ENCODE assay signal across 14 cellular contexts in the genomic region with DNA sequence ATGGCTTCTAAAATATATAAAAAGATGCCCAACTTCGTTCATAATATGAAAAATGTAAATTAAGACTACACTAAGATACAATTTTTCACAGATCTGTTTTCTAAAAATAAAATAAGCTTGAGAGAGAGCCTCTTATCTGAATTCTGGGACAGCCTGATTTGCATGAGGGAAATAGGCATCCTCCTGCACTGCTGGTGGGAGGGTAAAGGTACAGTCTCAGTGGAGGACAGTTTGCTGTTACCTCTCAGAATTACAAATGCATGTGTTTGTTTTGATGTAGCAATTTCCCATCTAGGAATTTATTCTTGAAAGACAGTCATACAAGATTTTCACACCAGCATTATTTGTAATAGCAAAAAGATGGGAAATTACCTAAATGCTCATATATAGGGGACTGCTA.
DNase-seq lines count a peak whose midpoint lies in the region; ATAC-seq, FAIRE-seq and TF ChIP-seq lines count a peak whose summit lies in the region.
"Had no signal": no experiment of that assay in that cellular context is flagged by ENCODE, and none has a peak within 500 bp of the region (broad histone marks: within the 10 kb centered on the region; RNA-seq: fewer than 3 reads in every experiment).

No MANE protein-coding gene starts in this region.

- H3K27ac Mint-ChIP-seq in CD14-positive monocyte = peak overlapping the region in 6 of 7 donors; percentile 6 to 92 (median 76)
- peak overlapping the region; percentile 46 to 87 (median 64) for H3K27ac Mint-ChIP-seq in IgD-negative memory B cell
- peak overlapping the region in 9 of 10 donors; percentile 47 to 94 (median 88) for H3K27ac Mint-ChIP-seq in naive thymus-derived CD8-positive, alpha-beta T cell

- H3K4me1 ChIP-seq in kidney (ENCODE audit: control insufficient read depth in 1 of 2, insufficient read depth in 1 of 2, low read depth in 1 of 2, low read length in 2 of 2) = peaks cover 6 to 10% of the 10 kb centered on the region in 2 donors

- no peaks in the 10 kb centered on the region for H3K36me3 ChIP-seq in kidney (ENCODE audit: control insufficient read depth in 1 of 2, insufficient read depth in 2 of 2, low read length in 2 of 2)
- H3K36me3 ChIP-seq: heart right ventricle, stomach had no signal

- intact Hi-C loops in CD14-positive monocyte (cut with micrococcal nuclease) (loop anchor here (5.0 to 10.0 kb wide), 4 partner anchors 75 to 463 kb away; partner anchors contain the start of genes ZSWIM6 (in 2 of the 2), ERCC8 (in 1 of the 2), NDUFAF2 (in 1 of the 2) and SMIM15 (in 1 of the 2)), kidney (cut with DNase I) (no loop called here)

- no peak overlapping the region for H3K4me3 ChIP-seq in kidney (ENCODE audit: low read length in 2 of 2)

- no peaks in the 10 kb centered on the region for H3K9me3 ChIP-seq in kidney (ENCODE audit: control insufficient read depth in 1 of 2, low read length in 2 of 2)
- H3K9me3 ChIP-seq: heart right ventricle, SK-N-SH, stomach had no signal

- peaks cover 5 to 8% of the 10 kb centered on the region in 2 donors for H3K36me3 Mint-ChIP-seq in CD14-positive monocyte
- no peaks in the 10 kb centered on the region for H3K36me3 Mint-ChIP-seq in IgD-negative memory B cell
- no peaks in the 10 kb centered on the region for H3K36me3 Mint-ChIP-seq in naive thymus-derived CD8-positive, alpha-beta T cell

- no peaks in the 10 kb centered on the region for H3K27me3 Mint-ChIP-seq in CD14-positive monocyte (ENCODE audit: low read depth in 3 of 3)
- H3K27me3 Mint-ChIP-seq in IgD-negative memory B cell = no peaks in the 10 kb centered on the region
- H3K27me3 Mint-ChIP-seq in naive thymus-derived CD8-positive, alpha-beta T cell = peaks cover 0 to 2% (median 0%) of the 10 kb centered on the region in 5 donors

- peaks cover 34% of the 10 kb centered on the region for H3K4me1 Mint-ChIP-seq in CD14-positive monocyte
- peaks cover 26 to 32% (median 30%) of the 10 kb centered on the region in 3 donors for H3K4me1 Mint-ChIP-seq in IgD-negative memory B cell
- H3K4me1 Mint-ChIP-seq in naive thymus-derived CD8-positive, alpha-beta T cell = peaks cover 10 to 50% (median 30%) of the 10 kb centered on the region in 4 donors

- H3K4me3 Mint-ChIP-seq in CD14-positive monocyte (no peak overlapping the region), IgD-negative memory B cell (peak overlapping the region in 2 of 4 donors; percentile 79 to 84)
- peak overlapping the region; percentile 1 to 90 (median 80) for H3K4me3 Mint-ChIP-seq in naive thymus-derived CD8-positive, alpha-beta T cell

- TF ChIP-seq CTCF in CD14-positive monocyte (IDR thresholded peaks at IDR 0.05) (no peak), D721Med (IDR thresholded peaks at IDR 0.05; ENCODE audit: insufficient read depth, missing control alignments) (no peak), kidney (IDR thresholded peaks at IDR 0.05; ENCODE audit: borderline replicate concordance, extremely low read depth, insufficient read depth) (no peak)

- ATAC-seq in naive thymus-derived CD8-positive, alpha-beta T cell = no peak
- ATAC-seq in GM19467 (IDR thresholded peaks at IDR 0.05; ENCODE audit: unreplicated experiment) = no peak

- POLR2A ChIA-PET in naive thymus-derived CD8-positive, alpha-beta T cell (lab: Charles Lee) = no interaction called here

- no peak for FAIRE-seq in D721Med (lab: Jason Lieb, UNC)
- FAIRE-seq in kidney (lab: Jason Lieb, UNC) = no peak

- peak overlapping the region; percentile 25 for H3K27ac ChIP-seq in cingulate gyrus (ENCODE audit: low read depth, low read length)
- H3K27ac ChIP-seq in kidney (ENCODE audit: low read depth in 2 of 2, low read length in 2 of 2) = peak overlapping the region in 1 of 2 donors; percentile 20

- H3K9ac ChIP-seq in kidney (ENCODE audit: low read length in 2 of 2) = peak overlapping the region in 1 of 2 donors; percentile 38
- H3K9ac ChIP-seq: SK-N-SH had no signal

- H3K9me3 Mint-ChIP-seq in CD14-positive monocyte = no peaks in the 10 kb centered on the region
- H3K9me3 Mint-ChIP-seq in IgD-negative memory B cell = no peaks in the 10 kb centered on the region
- H3K9me3 Mint-ChIP-seq in naive thymus-derived CD8-positive, alpha-beta T cell = peaks cover 0 to 2% (median 0%) of the 10 kb centered on the region in 9 donors

- no peak for DNase-seq in CD14-positive monocyte (ENCODE audit: low spot score)
- DNase-seq in naive thymus-derived CD8-positive, alpha-beta T cell = no peak
- no peak for DNase-seq in D721Med (ENCODE audit: insufficient read length, low spot score)
- DNase-seq in kidney = no peak
- no peak for DNase-seq in stimulated activated CD4-positive, alpha-beta T cell treated with anti-CD3 and anti-CD28 coated beads, Interleukin-2, amount 100 ng/mL, for 48 hours
- DNase-seq: activated CD4-positive, CD25-positive, alpha-beta regulatory T cell treated with anti-CD3 and anti-CD28 coated beads, Interleukin-2, amount 50 U/mL, for 72 hours; GDM1; heart right ventricle; NCI-H187 treated with DMSO at 0.1 percent for 48 hours; SK-N-SH; stomach had no signal

Comparison
In these comparisons a context has a peak if more than half of its experiments do, and no peak if none do; other contexts are left out.
1. H3K4me3 Mint-ChIP-seq: peak in naive thymus-derived CD8-positive, alpha-beta T cell (10 of 10); none in CD14-positive monocyte (0 of 2).
2. Peak in every context shown above with its lines, with median percentiles within 50 percentile points of each other: H3K27ac Mint-ChIP-seq.